25 cellular contexts compared by ENCODE assay signal in the genomic region with DNA sequence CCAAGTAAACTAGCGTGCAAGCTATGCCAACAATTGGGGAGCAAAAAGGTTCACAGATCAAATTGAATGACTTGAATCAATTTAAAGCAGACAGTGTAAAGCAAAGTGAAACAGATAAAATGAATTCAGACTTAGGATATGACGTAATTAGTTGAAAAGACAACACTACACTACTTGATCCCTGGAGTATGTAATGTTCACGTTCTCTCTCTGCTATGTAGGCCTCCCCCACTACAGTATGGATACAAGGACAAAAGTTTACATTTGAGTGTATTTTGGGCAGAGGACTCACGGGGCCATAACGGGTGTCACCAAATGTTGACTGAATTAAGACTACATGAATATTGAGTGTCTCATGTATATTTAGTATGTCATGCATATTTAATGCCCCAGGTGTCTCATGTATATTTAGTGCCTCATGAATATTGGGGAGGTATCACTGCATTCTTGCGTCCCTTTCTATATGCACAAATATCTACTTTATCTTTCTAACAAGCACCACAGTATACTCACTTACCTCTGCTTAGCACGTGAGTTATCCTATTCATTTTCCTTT. TPM values are rescaled to one million over a fixed set of nuclear protein-coding genes. Genes with fewer than 3 reads are reported as not detected.
A peak's percentile ranks its signal among the peaks of the same experiment; 100 is the strongest.
DNase-seq lines count a peak whose midpoint lies in the region; FAIRE-seq and TF ChIP-seq lines count a peak whose summit lies in the region.
"Had no signal": no experiment of that assay in that cellular context is flagged by ENCODE, and none has a peak within 500 bp of the region (broad histone marks: within the 10 kb centered on the region; RNA-seq: fewer than 3 reads in every experiment).

No MANE protein-coding gene starts in this region.

- peak; percentile 44 for DNase-seq in NCI-H748 (lab: John Stamatoyannopoulos, UW; ENCODE audit: unreplicated experiment)
- no peak for DNase-seq in NCI-H748 treated with DMSO at 0.1 percent for 48 hours (lab: John Stamatoyannopoulos, UW)
- DNase-seq in H54 (ENCODE audit: insufficient read length, low spot score), result no peak
- DNase-seq in RPMI7951 (ENCODE audit: low read depth), result peak; percentile 6
- peak; percentile 6 for DNase-seq in urothelium cell line (ENCODE audit: low spot score)
- DNase-seq in MM.1S, result no peak
- DNase-seq in CD4-positive, alpha-beta memory T cell, result no peak
- DNase-seq: AML-193; CD4-positive, alpha-beta T cell; COR-L47; DMS53; GOT3; KBM-7; NCI-H1694 treated with DMSO at 0.1 percent for 48 hours; NCI-H2081; NCI-H2171; NCI-H226; NCI-H524; SHP77 treated with DMSO at 0.1 percent for 48 hours; T-helper 17 cell had no signal

- H3K4me1 Mint-ChIP-seq in CD4-positive, alpha-beta memory T cell, result no peaks in the 10 kb centered on the region
- H3K4me1 Mint-ChIP-seq: T-helper 17 cell had no signal

- H3K4me3 Mint-ChIP-seq in CD4-positive, alpha-beta memory T cell, result no peak overlapping the region
- H3K4me3 Mint-ChIP-seq: CD4-positive, alpha-beta T cell; T-helper 17 cell had no signal

- no peak overlapping the region for H2AFZ ChIP-seq in MM.1S (ENCODE audit: low read length)

- FAIRE-seq in H54 (lab: Jason Lieb, UNC) (peak; percentile 64), urothelium cell line (lab: Jason Lieb, UNC) (no peak)
- FAIRE-seq: G401.6 had no signal

- intact Hi-C loops in CD4-positive, alpha-beta memory T cell (cut with micrococcal nuclease), result no loop called here

- no peaks in the 10 kb centered on the region for H3K9me2 ChIP-seq in MM.1S (replicated peaks; ENCODE audit: insufficient read depth, low read length)

- peaks cover 0 to 16% (median 3%) of the 10 kb centered on the region in 8 donors for H3K9me3 Mint-ChIP-seq in CD4-positive, alpha-beta memory T cell

- no peak overlapping the region for H3K27ac ChIP-seq in MM.1S (ENCODE audit: low read length)
- no peak overlapping the region for H3K27ac ChIP-seq in CD4-positive, alpha-beta memory T cell (ENCODE audit: low read depth, low read length)
- H3K27ac ChIP-seq: BLaER1 treated with 17β-estradiol and CSF1 and Interleukin-3, amounts not matched to agents 10 nM and 100 nM; SK-N-MC had no signal

- H3K4me2 ChIP-seq in MM.1S (ENCODE audit: low read depth, low read length), result no peak overlapping the region
- H3K4me2 ChIP-seq: BLaER1 treated with 17β-estradiol and CSF1 and Interleukin-3, amounts not matched to agents 10 nM and 100 nM had no signal

- H3K36me3 ChIP-seq in MM.1S (replicated peaks; ENCODE audit: insufficient read depth, low read length), result no peaks in the 10 kb centered on the region
- H3K36me3 ChIP-seq in CD4-positive, alpha-beta memory T cell (ENCODE audit: insufficient read depth, low read length), result no peaks in the 10 kb centered on the region
- H3K36me3 ChIP-seq: BLaER1 treated with 17β-estradiol and CSF1 and Interleukin-3, amounts not matched to agents 10 nM and 100 nM had no signal

- no peak overlapping the region for H3K27ac Mint-ChIP-seq in CD4-positive, alpha-beta memory T cell
- H3K27ac Mint-ChIP-seq: CD4-positive, alpha-beta T cell; T-helper 17 cell had no signal

- H3K4me1 ChIP-seq in MM.1S (ENCODE audit: low read length), result no peaks in the 10 kb centered on the region
- no peaks in the 10 kb centered on the region for H3K4me1 ChIP-seq in CD4-positive, alpha-beta memory T cell (ENCODE audit: insufficient read depth, low read length)
- H3K4me1 ChIP-seq: BLaER1 treated with 17β-estradiol and CSF1 and Interleukin-3, amounts not matched to agents 10 nM and 100 nM had no signal

- H3F3A ChIP-seq in MM.1S (ENCODE audit: insufficient read depth, low read length), result no peaks in the 10 kb centered on the region

- H3K36me3 Mint-ChIP-seq in CD4-positive, alpha-beta memory T cell, result no peaks in the 10 kb centered on the region

- TF ChIP-seq POLR2A in H54 (IDR thresholded peaks at IDR 0.05; ENCODE audit: low read depth, low read length), result no peak

- H3K4me3 ChIP-seq in MM.1S (ENCODE audit: low read length), result no peak overlapping the region
- H3K4me3 ChIP-seq in CD4-positive, alpha-beta memory T cell (ENCODE audit: low read length in 2 of 2), result no peak overlapping the region
- H3K4me3 ChIP-seq: BLaER1 treated with 17β-estradiol and CSF1 and Interleukin-3, amounts not matched to agents 10 nM and 100 nM; SK-N-MC had no signal

- H3K79me2 ChIP-seq in MM.1S (ENCODE audit: low read length), result no peaks in the 10 kb centered on the region

- no peak for TF ChIP-seq CTCF in MM.1S (IDR thresholded peaks at IDR 0.05; ENCODE audit: low read length)

- H3K9me3 ChIP-seq in MM.1S (replicated peaks; ENCODE audit: insufficient read depth, low read length), result no peaks in the 10 kb centered on the region
- H3K9me3 ChIP-seq in CD4-positive, alpha-beta memory T cell (ENCODE audit: control insufficient read depth in 1 of 2, low read length in 2 of 2), result no peaks in the 10 kb centered on the region

- no peak overlapping the region for H3K9ac ChIP-seq in MM.1S (ENCODE audit: low read length)
- H3K9ac ChIP-seq: BLaER1 treated with 17β-estradiol and CSF1 and Interleukin-3, amounts not matched to agents 10 nM and 100 nM had no signal

- no peaks in the 10 kb centered on the region for H3K27me3 ChIP-seq in MM.1S (replicated peaks; ENCODE audit: insufficient read depth, low read length)
- H3K27me3 ChIP-seq in CD4-positive, alpha-beta memory T cell (ENCODE audit: insufficient read depth, low read length), result no peaks in the 10 kb centered on the region
- H3K27me3 ChIP-seq: BLaER1 treated with 17β-estradiol and CSF1 and Interleukin-3, amounts not matched to agents 10 nM and 100 nM had no signal

- H3K27me3 Mint-ChIP-seq in CD4-positive, alpha-beta memory T cell, result no peaks in the 10 kb centered on the region
- H3K27me3 Mint-ChIP-seq: CD4-positive, alpha-beta T cell; T-helper 17 cell had no signal

- POLR2A ChIA-PET in CD4-positive, alpha-beta memory T cell (lab: Charles Lee; ENCODE audit: partially characterized antibody), result no interaction called here

- CTCF ChIA-PET in CD4-positive, alpha-beta memory T cell (lab: Charles Lee; ENCODE audit: partially characterized antibody), result no interaction called here

- H4K20me1 ChIP-seq in MM.1S (ENCODE audit: insufficient read depth, low read length), result no peaks in the 10 kb centered on the region
- H4K20me1 ChIP-seq: BLaER1 treated with 17β-estradiol and CSF1 and Interleukin-3, amounts not matched to agents 10 nM and 100 nM had no signal

RNA-seq across cellular contexts. Expression of gene RERGL, which starts 44.5 kb away (rescaled TPM):
- total RNA-seq in RPMI7951 (2014; rRNA removed; shearing (Covaris generic)), result not detected in 2 replicates
- not detected for total RNA-seq in CD4-positive, alpha-beta memory T cell
- not detected for polyA plus RNA-seq in CD4-positive, alpha-beta memory T cell
- total RNA-seq: CD4-positive, alpha-beta T cell; LHCN-M2; OCI-LY7; T-helper 17 cell had no signal

Comparison
In these comparisons a context has a peak if more than half of its experiments do, and no peak if none do; other contexts are left out.
1. DNase-seq: peak in NCI-H748 (single experiment), RPMI7951 (single experiment) and urothelium cell line (single experiment); none in NCI-H748 treated with DMSO at 0.1 percent for 48 hours (single experiment), H54 (single experiment), MM.1S (single experiment) and CD4-positive, alpha-beta memory T cell (0 of 5).